ENCODE assay signal across 18 cellular contexts in the genomic region with DNA sequence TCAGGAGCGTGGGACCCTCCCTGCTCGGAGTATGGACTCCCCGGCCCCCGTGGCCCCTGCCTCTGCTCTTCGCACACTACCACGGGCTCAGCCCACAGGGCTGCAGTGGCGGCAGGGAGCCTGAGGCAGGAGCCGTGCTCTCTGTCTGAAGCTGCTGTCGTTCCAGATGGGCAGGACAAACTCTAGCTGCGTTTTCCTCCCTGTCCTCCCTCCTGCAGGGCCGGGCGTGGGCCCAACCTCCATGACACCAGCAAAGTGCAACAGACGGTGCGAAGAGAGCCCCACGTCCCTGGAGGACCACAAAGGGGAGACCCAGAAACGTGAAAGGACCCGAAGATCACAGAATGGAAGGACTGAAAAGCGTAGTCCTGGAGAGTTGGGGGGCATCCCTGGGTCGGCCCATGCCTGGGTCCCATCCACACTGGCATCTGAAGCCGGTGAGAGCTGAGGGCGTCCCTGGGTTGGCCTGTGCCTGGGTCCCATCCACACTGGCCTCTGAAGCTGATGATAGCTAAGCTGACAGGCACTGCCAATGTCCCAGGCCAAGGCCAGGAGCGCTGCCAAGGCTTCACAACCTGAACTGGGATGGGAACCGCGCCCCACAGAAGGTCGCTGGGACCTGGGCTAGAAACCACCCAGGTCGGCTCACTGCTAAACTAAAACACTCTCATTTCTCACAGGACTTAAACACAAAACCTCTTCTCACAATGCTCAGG.
DNase-seq lines count a peak whose midpoint lies in the region; ATAC-seq and TF ChIP-seq lines count a peak whose summit lies in the region.
"Had no signal": no experiment of that assay in that cellular context is flagged by ENCODE, and none has a peak within 500 bp of the region (broad histone marks: within the 10 kb centered on the region; RNA-seq: fewer than 3 reads in every experiment).

No MANE protein-coding gene starts in this region.

- intact Hi-C loops in heart left ventricle (cut with DNase I), result loop anchor here in 1 of 10 donors (10.0 kb wide), 1 partner anchor 369 kb away; no protein-coding TSS in a partner anchor
- intact Hi-C loops in lower lobe of right lung (cut with DNase I), result no loop called here
- intact Hi-C loops in sciatic nerve (cut with DNase I), result no loop called here

- 78 to 88% (median 79%) methylated on average over 26 of the region's 26 CpGs for WGBS in heart left ventricle, 4 donors

- no peak for TF ChIP-seq CTCF in heart left ventricle (IDR thresholded peaks at IDR 0.05)
- no peak for TF ChIP-seq CTCF in lower lobe of right lung (IDR thresholded peaks at IDR 0.05)

- TF ChIP-seq POLR2A in heart left ventricle (IDR thresholded peaks at IDR 0.05), result no peak

- no peak overlapping the region for H3K9ac ChIP-seq in HUES6 (ENCODE audit: low read length)

- ATAC-seq in heart left ventricle (peak; percentile 94 to 97 (median 95)), lower lobe of right lung (peak in 1 of 2 donors; percentile 11), sciatic nerve (peak; percentile 24)

- H3K27ac ChIP-seq in HUES6 (ENCODE audit: low read depth, low read length) (0 out of 2 replicates have a peak overlapping the region, but pooled peaks have one; percentile 26), heart left ventricle (peak overlapping the region in 2 of 12 donors; percentile 14 to 46), lower lobe of right lung (no peak overlapping the region)
- H3K27ac ChIP-seq: SJSA1 had no signal

- H3K4me1 ChIP-seq in HUES6 (ENCODE audit: control insufficient read depth, insufficient read depth, low read length) (no peaks in the 10 kb centered on the region), heart left ventricle (peaks cover 0 to 9% (median 0%) of the 10 kb centered on the region in 12 donors), lower lobe of right lung (no peaks in the 10 kb centered on the region)
- H3K4me1 ChIP-seq: HAP-1, SJSA1 had no signal

- DNase-seq in heart left ventricle (peak; percentile 62 to 89 (median 78)), lower lobe of right lung (peak; percentile 36), sciatic nerve (ENCODE audit: low spot score) (no peak), H7 (no peak), middle frontal gyrus (ENCODE audit: extremely low spot score, low spot score) (no peak), activated T-cell treated with anti-CD3 and anti-CD28 coated beads for 4 hours (no peak)
- no peak for DNase-seq in activated CD4-positive, alpha-beta T cell treated with anti-CD3 and anti-CD28 coated beads for 4 hours
- DNase-seq: CD4-positive, alpha-beta memory T cell; NCI-H1436 treated with DMSO at 0.1 percent for 48 hours; NCI-H2081 treated with DMSO at 0.1 percent for 48 hours; NCI-H2227 treated with DMSO at 0.1 percent for 48 hours; NCI-H526; NK-92 treated with Interleukin-12 subunit alpha and Interleukin-12 subunit beta, amount 100 ng/mL, for 24 hours; OCI-M1; RPMI8226 had no signal

- peaks cover 4% of the 10 kb centered on the region; the same call in 1 of the 2 replicates for H3K9me3 ChIP-seq in HUES6 (ENCODE audit: control insufficient read depth, insufficient read depth, low read depth, low read length)
- H3K9me3 ChIP-seq in heart left ventricle, result peaks cover 0 to 3% (median 0%) of the 10 kb centered on the region in 12 donors
- H3K9me3 ChIP-seq in lower lobe of right lung, result no peaks in the 10 kb centered on the region
- H3K9me3 ChIP-seq: HAP-1 had no signal

- H3K27me3 ChIP-seq in HUES6 (ENCODE audit: control insufficient read depth, insufficient read depth, low read length) (no peaks in the 10 kb centered on the region), heart left ventricle (no peaks in the 10 kb centered on the region), lower lobe of right lung (ENCODE audit: low read depth) (no peaks in the 10 kb centered on the region), H7 (ENCODE audit: control insufficient read depth, insufficient read depth, low read length) (no peaks in the 10 kb centered on the region)
- H3K27me3 ChIP-seq: SJSA1 had no signal

- H3K36me3 ChIP-seq in HUES6 (ENCODE audit: control insufficient read depth, insufficient read depth, low read length), result peaks cover 22% of the 10 kb centered on the region
- H3K36me3 ChIP-seq in heart left ventricle, result no peaks in the 10 kb centered on the region
- H3K36me3 ChIP-seq in lower lobe of right lung, result no peaks in the 10 kb centered on the region
- no peaks in the 10 kb centered on the region; the same call in 1 of the 2 replicates for H3K36me3 ChIP-seq in H7 (replicated peaks; ENCODE audit: control insufficient read depth, insufficient read depth, low read length)
- H3K36me3 ChIP-seq: HAP-1 had no signal

- H3K4me3 ChIP-seq in HUES6 (ENCODE audit: low read depth, low read length) (no peak overlapping the region), heart left ventricle (no peak overlapping the region), lower lobe of right lung (no peak overlapping the region), H7 (ENCODE audit: insufficient read depth, low read depth, low read length) (no peak overlapping the region)
- H3K4me3 ChIP-seq: HAP-1, SJSA1 had no signal

Comparison
In these comparisons a context has a peak if more than half of its experiments do, and no peak if none do; other contexts are left out.
1. DNase-seq: peak in heart left ventricle (5 of 5) and lower lobe of right lung (single experiment); none in sciatic nerve (single experiment), activated CD4-positive, alpha-beta T cell treated with anti-CD3 and anti-CD28 coated beads for 4 hours (0 of 2), H7 (single experiment), middle frontal gyrus (single experiment) and activated T-cell treated with anti-CD3 and anti-CD28 coated beads for 4 hours (single experiment).